8 cellular contexts compared by ENCODE assay signal in the genomic region with DNA sequence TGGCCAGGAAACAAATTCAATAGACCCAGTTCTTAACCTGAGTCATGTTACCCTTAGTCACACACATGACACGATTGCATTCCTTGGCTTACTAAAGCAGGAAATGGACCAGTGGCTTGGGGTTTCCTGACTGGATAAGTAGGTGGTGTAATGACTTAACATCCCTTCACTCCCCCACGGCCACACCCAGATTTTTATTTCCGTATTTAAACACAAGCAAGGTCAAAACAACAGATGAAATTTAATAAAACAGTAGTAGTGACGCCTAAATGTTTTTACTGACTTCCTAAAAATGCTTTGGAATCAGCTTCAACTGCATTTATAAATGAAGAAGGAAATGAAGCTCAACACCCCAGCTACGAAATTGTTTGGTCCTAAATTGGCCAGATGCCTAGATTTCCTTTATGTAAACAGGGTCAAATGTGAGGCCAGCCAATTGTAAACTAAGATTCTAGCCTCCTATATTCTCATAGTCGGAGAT.
A peak's percentile ranks its signal among the peaks of the same experiment; 100 is the strongest.
DNase-seq lines count a peak whose midpoint lies in the region; ATAC-seq and TF ChIP-seq lines count a peak whose summit lies in the region.

No MANE protein-coding gene starts in this region.

- H3K27me3 ChIP-seq in AG04450 (ENCODE audit: control insufficient read depth, insufficient read depth, low read length) (no peaks in the 10 kb centered on the region), IMR-90 (ENCODE audit: control insufficient read depth, insufficient read depth, low read length) (no peaks in the 10 kb centered on the region)
- no peaks in the 10 kb centered on the region for H3K27me3 ChIP-seq in effector memory CD4-positive, alpha-beta T cell (replicated peaks; ENCODE audit: control insufficient read depth, insufficient read depth, low read length, poor library complexity, severe bottlenecking)

- H3K4me2 ChIP-seq in IMR-90 (ENCODE audit: low read depth, low read length): no peak overlapping the region

- no peak for TF ChIP-seq POLR2A in IMR-90 (IDR thresholded peaks at IDR 0.05; ENCODE audit: low read depth, low read length)

- peak overlapping the region; percentile 25 for H2BK5ac ChIP-seq in IMR-90 (ENCODE audit: low read depth, low read length, poor library complexity, severe bottlenecking)

- H3K27me3 Mint-ChIP-seq in activated CD8-positive, alpha-beta T cell treated with anti-CD3 and anti-CD28 coated beads for 36 hours: no peaks in the 10 kb centered on the region

- intact Hi-C loops in IMR-90 (cut with micrococcal nuclease): no loop called here
- intact Hi-C loops in activated CD8-positive, alpha-beta T cell treated with anti-CD3 and anti-CD28 coated beads for 36 hours (cut with micrococcal nuclease): loop anchor here (10.0 kb wide), 1 partner anchor 319 kb away; no protein-coding TSS in a partner anchor

- no peak overlapping the region for H3K27ac Mint-ChIP-seq in activated CD8-positive, alpha-beta T cell treated with anti-CD3 and anti-CD28 coated beads for 36 hours

- no CpG with 5 or more reads among the region's 6 CpGs for WGBS in IMR-90 (ENCODE audit: extremely low coverage in 2 of 2, insufficient read length in 1 of 2), 2 experiments

- H3K27ac ChIP-seq in AG04450 (ENCODE audit: low read depth, low read length) (peak overlapping the region; percentile 40), IMR-90 (ENCODE audit: insufficient read depth, low read length) (no peak overlapping the region; the same call in 1 of the 2 replicates), coronary artery (peak overlapping the region in 1 of 2 donors; percentile 60)
- no peak overlapping the region for H3K27ac ChIP-seq in effector memory CD4-positive, alpha-beta T cell (ENCODE audit: insufficient read depth, low read length, poor library complexity, severe bottlenecking)

- DNase-seq in AG04450 (ENCODE audit: low read depth, low spot score) (peak; percentile 78), IMR-90 (peak; percentile 98), glomerular visceral epithelial cell (ENCODE audit: extremely low spot score) (peak; percentile 93), smooth muscle cell of the brain vasculature (ENCODE audit: low read depth, low spot score) (peak; percentile 65), coronary artery (ENCODE audit: low spot score) (no peak)
- peak; percentile 59 for DNase-seq in activated CD8-positive, alpha-beta T cell treated with anti-CD3 and anti-CD28 coated beads for 36 hours
- DNase-seq in effector memory CD4-positive, alpha-beta T cell: no peak

- no peaks in the 10 kb centered on the region for H3K9me3 ChIP-seq in AG04450 (ENCODE audit: control insufficient read depth, insufficient read depth, low read length)
- H3K9me3 ChIP-seq in IMR-90 (ENCODE audit: control insufficient read depth, insufficient read depth, low read length): no peaks in the 10 kb centered on the region
- H3K9me3 ChIP-seq in effector memory CD4-positive, alpha-beta T cell (ENCODE audit: control insufficient read depth, low read length): no peaks in the 10 kb centered on the region

- H3K79me1 ChIP-seq in IMR-90 (ENCODE audit: low read depth in 1 of 2, low read length in 2 of 2): no peaks in the 10 kb centered on the region

- H3K18ac ChIP-seq in IMR-90 (ENCODE audit: low read depth, low read length): peak overlapping the region; percentile 24; the same call in 1 of the 2 replicates

- in situ Hi-C loops in IMR-90 (cut with MboI; ENCODE audit: low sequenced_read_pairs): no loop called here

- no peaks in the 10 kb centered on the region for H3K36me3 ChIP-seq in IMR-90 (ENCODE audit: control insufficient read depth, insufficient read depth, low read length)
- H3K36me3 ChIP-seq in effector memory CD4-positive, alpha-beta T cell (ENCODE audit: control insufficient read depth, insufficient read depth, low read length): no peaks in the 10 kb centered on the region

- H3K14ac ChIP-seq in IMR-90 (replicated peaks; ENCODE audit: low read depth, low read length): no peak overlapping the region

- peak overlapping the region; percentile 41; the same call in 1 of the 2 replicates for H2BK20ac ChIP-seq in IMR-90 (ENCODE audit: low read depth, low read length)

- ATAC-seq in IMR-90 (ENCODE audit: low read depth): peak; percentile 90
- ATAC-seq in activated CD8-positive, alpha-beta T cell treated with anti-CD3 and anti-CD28 coated beads for 36 hours: peak; percentile 57
- no peak for ATAC-seq in GM21619 (IDR thresholded peaks at IDR 0.05; ENCODE audit: unreplicated experiment)

- no peak overlapping the region for H3K9ac ChIP-seq in IMR-90 (ENCODE audit: low read depth, low read length)

- peaks cover 7% of the 10 kb centered on the region; the same call in 1 of the 2 replicates for H3K4me1 ChIP-seq in IMR-90 (ENCODE audit: control insufficient read depth, insufficient read depth, low read length)
- no peaks in the 10 kb centered on the region for H3K4me1 ChIP-seq in effector memory CD4-positive, alpha-beta T cell (ENCODE audit: control insufficient read depth, insufficient read depth, low read length, poor library complexity, severe bottlenecking)

- peak overlapping the region; percentile 66 for H2AFZ ChIP-seq in IMR-90 (replicated peaks; ENCODE audit: low read length, poor library complexity)

- BruUV-seq in IMR-90 (replicated peaks; lab: Mats Ljungman, UMichigan): no TSS peak

- peak overlapping the region; percentile 21; the same call in 1 of the 2 replicates for H3K23ac ChIP-seq in IMR-90 (ENCODE audit: low read depth, low read length)

- TF ChIP-seq RAD21 in IMR-90 (IDR thresholded peaks at IDR 0.05; ENCODE audit: low read length): no peak

- POLR2A ChIA-PET in AG04450 (lab: Yijun Ruan, JAX) (no interaction called here), IMR-90 (lab: Charles Lee; ENCODE audit: unreplicated experiment) (no interaction called here)
- POLR2A ChIA-PET in activated CD8-positive, alpha-beta T cell treated with anti-CD3 and anti-CD28 coated beads for 36 hours (lab: Charles Lee): interaction anchor here (0.6 kb wide), 1 partner anchor 160 kb away, joined by 3 read pairs; no protein-coding TSS in a partner anchor

- H3K4me3 ChIP-seq in AG04450 (ENCODE audit: low read depth, low read length): no peak overlapping the region
- no peak overlapping the region for H3K4me3 ChIP-seq in IMR-90 (ENCODE audit: insufficient read depth, low read depth, low read length)
- no peak overlapping the region for H3K4me3 ChIP-seq in effector memory CD4-positive, alpha-beta T cell (ENCODE audit: insufficient read depth, low read depth, low read length, poor library complexity, severe bottlenecking)
- no peak overlapping the region for H3K4me3 ChIP-seq in coronary artery

- no peaks in the 10 kb centered on the region for H4K20me1 ChIP-seq in IMR-90 (ENCODE audit: insufficient read depth, low read length)

- peak overlapping the region; percentile 60 for H2BK120ac ChIP-seq in IMR-90 (ENCODE audit: low read depth, low read length)

- no peak overlapping the region; the same call in 1 of the 2 replicates for H3K56ac ChIP-seq in IMR-90 (ENCODE audit: extremely low read depth, insufficient read depth, low read length)

- dilution Hi-C loops in IMR-90 (cut with HindIII; ENCODE audit: low sequenced_read_pairs, unreplicated experiment): no loop called here

- TF ChIP-seq CTCF in AG04450 (IDR thresholded peaks at IDR 0.05; ENCODE audit: low read depth, low read length): no peak
- no peak for TF ChIP-seq CTCF in IMR-90 (conservative IDR thresholded peaks at IDR 0.05; ENCODE audit: low read depth, low read length)
- no peak for TF ChIP-seq CTCF in activated CD8-positive, alpha-beta T cell treated with anti-CD3 and anti-CD28 coated beads for 36 hours (IDR thresholded peaks at IDR 0.05)
- TF ChIP-seq CTCF in coronary artery (IDR thresholded peaks at IDR 0.05): no peak

- peak overlapping the region; percentile 45; the same call in 1 of the 3 replicates for H2BK15ac ChIP-seq in IMR-90 (ENCODE audit: low read depth, low read length)

- no peak overlapping the region for H3K4me3 Mint-ChIP-seq in activated CD8-positive, alpha-beta T cell treated with anti-CD3 and anti-CD28 coated beads for 36 hours

- H3K4ac ChIP-seq in IMR-90 (ENCODE audit: low read depth, low read length): peak overlapping the region; percentile 76

- peaks cover 31% of the 10 kb centered on the region for H3K4me1 Mint-ChIP-seq in activated CD8-positive, alpha-beta T cell treated with anti-CD3 and anti-CD28 coated beads for 36 hours (ENCODE audit: low read depth)

- H3K9me1 ChIP-seq in IMR-90 (ENCODE audit: insufficient read depth, low read length): no peaks in the 10 kb centered on the region; the same call in 1 of the 2 replicates

- H4K91ac ChIP-seq in IMR-90 (ENCODE audit: insufficient read depth, low read depth, low read length): peak overlapping the region; percentile 66

- CTCF ChIA-PET in AG04450 (lab: Charles Lee): no interaction called here
- CTCF ChIA-PET in IMR-90 (lab: Yijun Ruan, JAX): interaction anchor here (2.0 kb wide), 1 partner anchor 9 kb away, joined by 4 read pairs; no protein-coding TSS in a partner anchor
- CTCF ChIA-PET in activated CD8-positive, alpha-beta T cell treated with anti-CD3 and anti-CD28 coated beads for 36 hours (lab: Charles Lee): interaction anchor here (2.8 kb wide), 1 partner anchor 11 kb away, joined by 21 read pairs; no protein-coding TSS in a partner anchor

- no peak overlapping the region for H2AK9ac ChIP-seq in IMR-90 (replicated peaks; ENCODE audit: low read depth, low read length, poor library complexity)

- H4K8ac ChIP-seq in IMR-90 (ENCODE audit: low read depth in 2 of 2, low read length in 2 of 2): peak overlapping the region; percentile 72 to 74

- H2AK5ac ChIP-seq in IMR-90 (ENCODE audit: low read depth, low read length): no peak overlapping the region

- no peaks in the 10 kb centered on the region for H3K36me3 Mint-ChIP-seq in activated CD8-positive, alpha-beta T cell treated with anti-CD3 and anti-CD28 coated beads for 36 hours (ENCODE audit: low read depth)

- no peaks in the 10 kb centered on the region for H3K9me3 Mint-ChIP-seq in activated CD8-positive, alpha-beta T cell treated with anti-CD3 and anti-CD28 coated beads for 36 hours

- no peak overlapping the region for H4K5ac ChIP-seq in IMR-90 (ENCODE audit: low read depth, low read length)

TF ChIP-seq in IMR-90, 13 proteins besides CTCF, POLR2A, EP300 and RAD21 (continues in another document):
- TF ChIP-seq NFE2L2 (IDR thresholded peaks at IDR 0.05; ENCODE audit: low read depth, low read length) (peak; percentile 49; the same call in 1 of the 2 replicates), RCOR1 (IDR thresholded peaks at IDR 0.05; ENCODE audit: insufficient replicate concordance, low read length) (no peak), MAZ (IDR thresholded peaks at IDR 0.05; ENCODE audit: borderline replicate concordance, low read depth, low read length) (no peak), FOS (IDR thresholded peaks at IDR 0.05; ENCODE audit: low read depth, low read length) (peak; percentile 57)
- TF ChIP-seq, protein P1, sequence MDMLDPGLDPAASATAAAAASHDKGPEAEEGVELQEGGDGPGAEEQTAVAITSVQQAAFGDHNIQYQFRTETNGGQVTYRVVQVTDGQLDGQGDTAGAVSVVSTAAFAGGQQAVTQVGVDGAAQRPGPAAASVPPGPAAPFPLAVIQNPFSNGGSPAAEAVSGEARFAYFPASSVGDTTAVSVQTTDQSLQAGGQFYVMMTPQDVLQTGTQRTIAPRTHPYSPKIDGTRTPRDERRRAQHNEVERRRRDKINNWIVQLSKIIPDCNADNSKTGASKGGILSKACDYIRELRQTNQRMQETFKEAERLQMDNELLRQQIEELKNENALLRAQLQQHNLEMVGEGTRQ (IDR thresholded peaks at IDR 0.05; ENCODE audit: low read depth, low read length): peak; percentile 56; the same call in 1 of the 2 replicates

Comparison
In these comparisons a context has a peak if more than half of its experiments do, and no peak if none do; other contexts are left out.
1. DNase-seq: peak in AG04450 (single experiment), IMR-90 (single experiment), activated CD8-positive, alpha-beta T cell treated with anti-CD3 and anti-CD28 coated beads for 36 hours (single experiment), glomerular visceral epithelial cell (single experiment) and smooth muscle cell of the brain vasculature (single experiment); none in effector memory CD4-positive, alpha-beta T cell (0 of 3) and coronary artery (single experiment).